1 cellular context compared by ENCODE assay signal in the genomic region with DNA sequence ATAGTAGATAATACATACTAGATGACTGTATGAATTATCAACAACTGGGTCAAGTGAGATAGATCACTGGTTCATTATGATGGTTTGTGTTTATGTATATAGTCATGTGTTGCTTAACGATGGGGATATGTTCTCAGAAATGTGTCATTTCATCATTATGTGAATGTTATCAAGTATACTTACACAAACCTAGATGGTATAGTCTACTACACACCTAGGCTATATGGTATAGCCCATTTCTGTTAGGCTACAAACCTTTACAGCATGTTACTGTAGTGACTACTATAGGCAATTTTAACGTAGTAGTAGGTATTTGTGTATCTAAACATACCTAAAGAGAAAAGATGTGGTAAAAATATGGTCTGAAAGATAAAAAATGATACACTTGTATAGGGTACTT.
A peak's percentile ranks its signal among the peaks of the same experiment; 100 is the strongest.
TF ChIP-seq lines count a peak whose summit lies in the region.

No MANE protein-coding gene starts in this region.

TF ChIP-seq in K562, 482 proteins besides CTCF, POLR2A, EP300 and RAD21 (continues in another document):
- TF ChIP-seq FOXK2 (conservative IDR thresholded peaks at IDR 0.05 in 1 of 2, IDR thresholded peaks at IDR 0.05 in 1 of 2; ENCODE audit: low read depth in 2 of 2) (peak in 1 of 2 experiments; percentile 30; a peak in 1 of 4 replicates), ZNF830 (CRISPR knock-in tag; IDR thresholded peaks at IDR 0.05) (no peak), NFRKB (IDR thresholded peaks at IDR 0.05; ENCODE audit: low read depth) (no peak), ZNF324 (CRISPR knock-in tag; IDR thresholded peaks at IDR 0.05) (no peak), MAFG (tag; conservative IDR thresholded peaks at IDR 0.05) (no peak), TCF3 (CRISPR knock-in tag; IDR thresholded peaks at IDR 0.05) (0 out of 2 replicates have a peak, but pooled peaks have one; percentile 27), XRCC3 (IDR thresholded peaks at IDR 0.05) (no peak), ZFPM2 (CRISPR knock-in tag; IDR thresholded peaks at IDR 0.05) (no peak), DIDO1 (tag; IDR thresholded peaks at IDR 0.05; ENCODE audit: low read depth) (no peak), E2F3 (CRISPR knock-in tag; IDR thresholded peaks at IDR 0.05) (no peak), ZNF124 (CRISPR knock-in tag; IDR thresholded peaks at IDR 0.05) (no peak), ZNF445 (CRISPR knock-in tag; IDR thresholded peaks at IDR 0.05; ENCODE audit: low read depth) (no peak), HNRNPK (IDR thresholded peaks at IDR 0.05; ENCODE audit: low read depth, low read length, poor library complexity, severe bottlenecking) (no peak), FIP1L1 (IDR thresholded peaks at IDR 0.05; ENCODE audit: low read depth, low read length, poor library complexity, severe bottlenecking) (no peak), MITF (IDR thresholded peaks at IDR 0.05) (no peak), CSDE1 (IDR thresholded peaks at IDR 0.05) (no peak), HEY1 (CRISPR knock-in tag; IDR thresholded peaks at IDR 0.05; ENCODE audit: borderline replicate concordance) (no peak), ZNF668 (CRISPR knock-in tag; IDR thresholded peaks at IDR 0.05) (no peak), EZH2 (IDR thresholded peaks at IDR 0.05; ENCODE audit: borderline replicate concordance, low read depth, low read length) (no peak), ZSCAN29 (IDR thresholded peaks at IDR 0.05) (no peak), ETV5 (CRISPR knock-in tag; IDR thresholded peaks at IDR 0.05; ENCODE audit: low read depth) (no peak), ZNF24 (IDR thresholded peaks at IDR 0.05) (no peak), ZNF717 (CRISPR knock-in tag; IDR thresholded peaks at IDR 0.05) (no peak), MNT (conservative IDR thresholded peaks at IDR 0.05) (no peak), CBFA2T3 (IDR thresholded peaks at IDR 0.05) (peak; percentile 36), ZNF316 (IDR thresholded peaks at IDR 0.05) (peak; percentile 38; the same call in 1 of the 2 replicates), FUS (optimal IDR thresholded peaks at IDR 0.05; ENCODE audit: low read depth, low read length) (no peak), C11orf30 (IDR thresholded peaks at IDR 0.05; ENCODE audit: low read depth) (0 out of 2 replicates have a peak, but pooled peaks have one; percentile 24), NR4A1 (CRISPR knock-in tag; IDR thresholded peaks at IDR 0.05) (no peak), NR4A1 (tag; IDR thresholded peaks at IDR 0.05) (no peak), ATF7 (IDR thresholded peaks at IDR 0.05) (peak; percentile 27; the same call in 1 of the 2 replicates), NONO (IDR thresholded peaks at IDR 0.05; ENCODE audit: low read depth in 2 of 2, low read length in 1 of 2) (no peak), ARID2 (IDR thresholded peaks at IDR 0.05) (no peak), TEAD2 (tag; IDR thresholded peaks at IDR 0.05) (no peak), RNF219 (CRISPR knock-in tag; IDR thresholded peaks at IDR 0.05) (no peak), SIX5 (IDR thresholded peaks at IDR 0.05; ENCODE audit: borderline replicate concordance in 1 of 2, insufficient read depth in 1 of 2, low read depth in 1 of 2, low read length in 2 of 2) (no peak)
- TF ChIP-seq, protein P1, sequence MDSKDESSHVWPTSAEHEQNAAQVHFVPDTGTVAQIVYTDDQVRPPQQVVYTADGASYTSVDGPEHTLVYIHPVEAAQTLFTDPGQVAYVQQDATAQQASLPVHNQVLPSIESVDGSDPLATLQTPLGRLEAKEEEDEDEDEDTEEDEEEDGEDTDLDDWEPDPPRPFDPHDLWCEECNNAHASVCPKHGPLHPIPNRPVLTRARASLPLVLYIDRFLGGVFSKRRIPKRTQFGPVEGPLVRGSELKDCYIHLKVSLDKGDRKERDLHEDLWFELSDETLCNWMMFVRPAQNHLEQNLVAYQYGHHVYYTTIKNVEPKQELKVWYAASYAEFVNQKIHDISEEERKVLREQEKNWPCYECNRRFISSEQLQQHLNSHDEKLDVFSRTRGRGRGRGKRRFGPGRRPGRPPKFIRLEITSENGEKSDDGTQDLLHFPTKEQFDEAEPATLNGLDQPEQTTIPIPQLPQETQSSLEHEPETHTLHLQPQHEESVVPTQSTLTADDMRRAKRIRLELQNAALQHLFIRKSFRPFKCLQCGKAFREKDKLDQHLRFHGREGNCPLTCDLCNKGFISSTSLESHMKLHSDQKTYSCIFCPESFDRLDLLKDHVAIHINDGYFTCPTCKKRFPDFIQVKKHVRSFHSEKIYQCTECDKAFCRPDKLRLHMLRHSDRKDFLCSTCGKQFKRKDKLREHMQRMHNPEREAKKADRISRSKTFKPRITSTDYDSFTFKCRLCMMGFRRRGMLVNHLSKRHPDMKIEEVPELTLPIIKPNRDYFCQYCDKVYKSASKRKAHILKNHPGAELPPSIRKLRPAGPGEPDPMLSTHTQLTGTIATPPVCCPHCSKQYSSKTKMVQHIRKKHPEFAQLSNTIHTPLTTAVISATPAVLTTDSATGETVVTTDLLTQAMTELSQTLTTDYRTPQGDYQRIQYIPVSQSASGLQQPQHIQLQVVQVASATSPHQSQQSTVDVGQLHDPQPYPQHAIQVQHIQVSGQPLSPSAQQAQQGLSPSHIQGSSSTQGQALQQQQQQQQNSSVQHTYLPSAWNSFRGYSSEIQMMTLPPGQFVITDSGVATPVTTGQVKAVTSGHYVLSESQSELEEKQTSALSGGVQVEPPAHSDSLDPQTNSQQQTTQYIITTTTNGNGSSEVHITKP (IDR thresholded peaks at IDR 0.05; ENCODE audit: partially characterized antibody): peak; percentile 95
- TF ChIP-seq, protein P2, sequence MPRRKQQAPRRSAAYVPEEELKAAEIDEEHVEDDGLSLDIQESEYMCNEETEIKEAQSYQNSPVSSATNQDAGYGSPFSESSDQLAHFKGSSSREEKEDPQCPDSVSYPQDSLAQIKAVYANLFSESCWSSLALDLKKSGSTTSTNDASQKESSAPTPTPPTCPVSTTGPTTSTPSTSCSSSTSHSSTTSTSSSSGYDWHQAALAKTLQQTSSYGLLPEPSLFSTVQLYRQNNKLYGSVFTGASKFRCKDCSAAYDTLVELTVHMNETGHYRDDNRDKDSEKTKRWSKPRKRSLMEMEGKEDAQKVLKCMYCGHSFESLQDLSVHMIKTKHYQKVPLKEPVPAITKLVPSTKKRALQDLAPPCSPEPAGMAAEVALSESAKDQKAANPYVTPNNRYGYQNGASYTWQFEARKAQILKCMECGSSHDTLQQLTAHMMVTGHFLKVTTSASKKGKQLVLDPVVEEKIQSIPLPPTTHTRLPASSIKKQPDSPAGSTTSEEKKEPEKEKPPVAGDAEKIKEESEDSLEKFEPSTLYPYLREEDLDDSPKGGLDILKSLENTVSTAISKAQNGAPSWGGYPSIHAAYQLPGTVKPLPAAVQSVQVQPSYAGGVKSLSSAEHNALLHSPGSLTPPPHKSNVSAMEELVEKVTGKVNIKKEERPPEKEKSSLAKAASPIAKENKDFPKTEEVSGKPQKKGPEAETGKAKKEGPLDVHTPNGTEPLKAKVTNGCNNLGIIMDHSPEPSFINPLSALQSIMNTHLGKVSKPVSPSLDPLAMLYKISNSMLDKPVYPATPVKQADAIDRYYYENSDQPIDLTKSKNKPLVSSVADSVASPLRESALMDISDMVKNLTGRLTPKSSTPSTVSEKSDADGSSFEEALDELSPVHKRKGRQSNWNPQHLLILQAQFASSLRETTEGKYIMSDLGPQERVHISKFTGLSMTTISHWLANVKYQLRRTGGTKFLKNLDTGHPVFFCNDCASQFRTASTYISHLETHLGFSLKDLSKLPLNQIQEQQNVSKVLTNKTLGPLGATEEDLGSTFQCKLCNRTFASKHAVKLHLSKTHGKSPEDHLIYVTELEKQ (CRISPR knock-in tag; IDR thresholded peaks at IDR 0.05): no peak
- TF ChIP-seq, protein P3, sequence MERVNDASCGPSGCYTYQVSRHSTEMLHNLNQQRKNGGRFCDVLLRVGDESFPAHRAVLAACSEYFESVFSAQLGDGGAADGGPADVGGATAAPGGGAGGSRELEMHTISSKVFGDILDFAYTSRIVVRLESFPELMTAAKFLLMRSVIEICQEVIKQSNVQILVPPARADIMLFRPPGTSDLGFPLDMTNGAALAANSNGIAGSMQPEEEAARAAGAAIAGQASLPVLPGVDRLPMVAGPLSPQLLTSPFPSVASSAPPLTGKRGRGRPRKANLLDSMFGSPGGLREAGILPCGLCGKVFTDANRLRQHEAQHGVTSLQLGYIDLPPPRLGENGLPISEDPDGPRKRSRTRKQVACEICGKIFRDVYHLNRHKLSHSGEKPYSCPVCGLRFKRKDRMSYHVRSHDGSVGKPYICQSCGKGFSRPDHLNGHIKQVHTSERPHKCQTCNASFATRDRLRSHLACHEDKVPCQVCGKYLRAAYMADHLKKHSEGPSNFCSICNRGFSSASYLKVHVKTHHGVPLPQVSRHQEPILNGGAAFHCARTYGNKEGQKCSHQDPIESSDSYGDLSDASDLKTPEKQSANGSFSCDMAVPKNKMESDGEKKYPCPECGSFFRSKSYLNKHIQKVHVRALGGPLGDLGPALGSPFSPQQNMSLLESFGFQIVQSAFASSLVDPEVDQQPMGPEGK (CRISPR knock-in tag; IDR thresholded peaks at IDR 0.05; ENCODE audit: borderline replicate concordance): no peak
- TF ChIP-seq, protein P4, sequence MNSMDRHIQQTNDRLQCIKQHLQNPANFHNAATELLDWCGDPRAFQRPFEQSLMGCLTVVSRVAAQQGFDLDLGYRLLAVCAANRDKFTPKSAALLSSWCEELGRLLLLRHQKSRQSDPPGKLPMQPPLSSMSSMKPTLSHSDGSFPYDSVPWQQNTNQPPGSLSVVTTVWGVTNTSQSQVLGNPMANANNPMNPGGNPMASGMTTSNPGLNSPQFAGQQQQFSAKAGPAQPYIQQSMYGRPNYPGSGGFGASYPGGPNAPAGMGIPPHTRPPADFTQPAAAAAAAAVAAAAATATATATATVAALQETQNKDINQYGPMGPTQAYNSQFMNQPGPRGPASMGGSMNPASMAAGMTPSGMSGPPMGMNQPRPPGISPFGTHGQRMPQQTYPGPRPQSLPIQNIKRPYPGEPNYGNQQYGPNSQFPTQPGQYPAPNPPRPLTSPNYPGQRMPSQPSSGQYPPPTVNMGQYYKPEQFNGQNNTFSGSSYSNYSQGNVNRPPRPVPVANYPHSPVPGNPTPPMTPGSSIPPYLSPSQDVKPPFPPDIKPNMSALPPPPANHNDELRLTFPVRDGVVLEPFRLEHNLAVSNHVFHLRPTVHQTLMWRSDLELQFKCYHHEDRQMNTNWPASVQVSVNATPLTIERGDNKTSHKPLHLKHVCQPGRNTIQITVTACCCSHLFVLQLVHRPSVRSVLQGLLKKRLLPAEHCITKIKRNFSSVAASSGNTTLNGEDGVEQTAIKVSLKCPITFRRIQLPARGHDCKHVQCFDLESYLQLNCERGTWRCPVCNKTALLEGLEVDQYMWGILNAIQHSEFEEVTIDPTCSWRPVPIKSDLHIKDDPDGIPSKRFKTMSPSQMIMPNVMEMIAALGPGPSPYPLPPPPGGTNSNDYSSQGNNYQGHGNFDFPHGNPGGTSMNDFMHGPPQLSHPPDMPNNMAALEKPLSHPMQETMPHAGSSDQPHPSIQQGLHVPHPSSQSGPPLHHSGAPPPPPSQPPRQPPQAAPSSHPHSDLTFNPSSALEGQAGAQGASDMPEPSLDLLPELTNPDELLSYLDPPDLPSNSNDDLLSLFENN (IDR thresholded peaks at IDR 0.05; ENCODE audit: low read depth in 2 of 2, low read length in 2 of 2): no peak
- TF ChIP-seq, protein P5, sequence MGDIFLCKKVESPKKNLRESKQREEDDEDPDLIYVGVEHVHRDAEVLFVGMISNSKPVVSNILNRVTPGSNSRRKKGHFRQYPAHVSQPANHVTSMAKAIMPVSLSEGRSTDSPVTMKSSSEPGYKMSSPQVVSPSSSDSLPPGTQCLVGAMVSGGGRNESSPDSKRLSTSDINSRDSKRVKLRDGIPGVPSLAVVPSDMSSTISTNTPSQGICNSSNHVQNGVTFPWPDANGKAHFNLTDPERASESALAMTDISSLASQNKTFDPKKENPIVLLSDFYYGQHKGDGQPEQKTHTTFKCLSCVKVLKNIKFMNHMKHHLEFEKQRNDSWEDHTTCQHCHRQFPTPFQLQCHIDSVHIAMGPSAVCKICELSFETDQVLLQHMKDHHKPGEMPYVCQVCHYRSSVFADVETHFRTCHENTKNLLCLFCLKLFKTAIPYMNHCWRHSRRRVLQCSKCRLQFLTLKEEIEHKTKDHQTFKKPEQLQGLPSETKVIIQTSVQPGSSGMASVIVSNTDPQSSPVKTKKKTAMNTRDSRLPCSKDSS (IDR thresholded peaks at IDR 0.05; ENCODE audit: low read depth, partially characterized antibody): no peak
